ENCODE assay signal across 1 cellular context in genomic region chr16:27245276-27246231, GRCh38.
TF ChIP-seq lines count a peak whose summit lies in the region.

No MANE protein-coding gene starts in this region.

TF ChIP-seq in K562, 482 proteins besides CTCF, POLR2A, EP300 and RAD21 (continues in another document):
- TF ChIP-seq LEF1 (IDR thresholded peaks at IDR 0.05) (peak; percentile 54; the same call in 1 of the 2 replicates), ZNF316 (IDR thresholded peaks at IDR 0.05) (peak; percentile 18; the same call in 1 of the 2 replicates), MAFG (tag; conservative IDR thresholded peaks at IDR 0.05) (0 out of 2 replicates have a peak, but pooled peaks have one; percentile 17), ZBTB12 (CRISPR knock-in tag; IDR thresholded peaks at IDR 0.05) (peak; percentile 38; the same call in 1 of the 2 replicates), MTA2 (IDR thresholded peaks at IDR 0.05; ENCODE audit: low read depth) (0 out of 2 replicates have a peak, but pooled peaks have one; percentile 23), SMARCC2 (IDR thresholded peaks at IDR 0.05; ENCODE audit: low read depth) (peak; percentile 40; the same call in 1 of the 2 replicates), ZNF696 (CRISPR knock-in tag; conservative IDR thresholded peaks at IDR 0.05) (no peak), ZNF175 (CRISPR knock-in tag; IDR thresholded peaks at IDR 0.05; ENCODE audit: low read depth) (no peak), L3MBTL2 (IDR thresholded peaks at IDR 0.05) (0 out of 2 replicates have a peak, but pooled peaks have one; percentile 38), FOS (IDR thresholded peaks at IDR 0.05; ENCODE audit: extremely low read depth, insufficient read length) (peak; percentile 22), ZNF766 (CRISPR knock-in tag; conservative IDR thresholded peaks at IDR 0.05) (peak; percentile 70; the same call in 1 of the 2 replicates), PBX2 (CRISPR knock-in tag; IDR thresholded peaks at IDR 0.05; ENCODE audit: low read depth) (peak; percentile 44; the same call in 1 of the 2 replicates), PBX2 (tag; conservative IDR thresholded peaks at IDR 0.05; ENCODE audit: low read depth) (peak; percentile 95), FOXA3 (CRISPR knock-in tag; conservative IDR thresholded peaks at IDR 0.05 in 1 of 2, IDR thresholded peaks at IDR 0.05 in 1 of 2) (peak; percentile 20 to 72; a peak in 3 of 4 replicates), MAZ (CRISPR knock-in tag; conservative IDR thresholded peaks at IDR 0.05 in 1 of 2, IDR thresholded peaks at IDR 0.05 in 1 of 2) (0 out of 4 replicates have a peak, but pooled peaks of 1 of the 2 experiments have one; percentile 18), TSC22D4 (tag; IDR thresholded peaks at IDR 0.05) (no peak), JUN (IDR thresholded peaks at IDR 0.05; ENCODE audit: borderline replicate concordance, low read depth, low read length) (peak; percentile 46; the same call in 1 of the 2 replicates), JUN (CRISPR knock-in tag; IDR thresholded peaks at IDR 0.05; ENCODE audit: borderline replicate concordance) (no peak), ZKSCAN1 (IDR thresholded peaks at IDR 0.05; ENCODE audit: low read depth, low read length) (no peak), CBX2 (IDR thresholded peaks at IDR 0.05; ENCODE audit: insufficient read depth, low read length, poor library complexity, severe bottlenecking) (no peak), SMARCE1 (IDR thresholded peaks at IDR 0.05) (peak; percentile 79), ERF (CRISPR knock-in tag; IDR thresholded peaks at IDR 0.05) (0 out of 2 replicates have a peak, but pooled peaks have one; percentile 62), MYC (IDR thresholded peaks at IDR 0.05; ENCODE audit: low read depth, low read length) (0 out of 2 replicates have a peak, but pooled peaks have one; percentile 19), MYC (CRISPR knock-in tag; IDR thresholded peaks at IDR 0.05; ENCODE audit: borderline replicate concordance, low read depth) (no peak), HDAC2 (IDR thresholded peaks at IDR 0.05) (peak; percentile 62; the same call in 1 of the 2 replicates), TCF3 (CRISPR knock-in tag; IDR thresholded peaks at IDR 0.05) (peak; percentile 45), HES1 (IDR thresholded peaks at IDR 0.05; ENCODE audit: low read depth) (0 out of 2 replicates have a peak, but pooled peaks have one; percentile 39), PREB (CRISPR knock-in tag; IDR thresholded peaks at IDR 0.05) (no peak), TEAD1 (CRISPR knock-in tag; IDR thresholded peaks at IDR 0.05) (no peak), JUND (IDR thresholded peaks at IDR 0.05; ENCODE audit: borderline replicate concordance, low read depth, low read length) (peak; percentile 71; the same call in 1 of the 2 replicates), JUND (tag; IDR thresholded peaks at IDR 0.05; ENCODE audit: borderline replicate concordance, low read depth, low read length) (peak; percentile 71; the same call in 1 of the 3 replicates), PRDM10 (IDR thresholded peaks at IDR 0.05; ENCODE audit: partially characterized antibody) (no peak), ZBTB40 (IDR thresholded peaks at IDR 0.05) (peak; percentile 95), ZBTB40 (CRISPR knock-in tag; IDR thresholded peaks at IDR 0.05) (no peak; the same call in 1 of the 2 replicates), GATAD2B (IDR thresholded peaks at IDR 0.05; ENCODE audit: borderline replicate concordance) (peak; percentile 33; the same call in 1 of the 2 replicates), MTA1 (IDR thresholded peaks at IDR 0.05; ENCODE audit: borderline replicate concordance) (peak; percentile 72), BRF2 (IDR thresholded peaks at IDR 0.05; ENCODE audit: borderline replicate concordance, insufficient read depth, insufficient read length) (no peak), CCNT2 (IDR thresholded peaks at IDR 0.05; ENCODE audit: borderline replicate concordance, extremely low read depth, insufficient read length, low read depth, low read length) (peak; percentile 63), SOX6 (IDR thresholded peaks at IDR 0.05) (peak; percentile 95), NR3C1 (CRISPR knock-in tag; IDR thresholded peaks at IDR 0.05) (no peak), ETV5 (CRISPR knock-in tag; IDR thresholded peaks at IDR 0.05; ENCODE audit: low read depth) (no peak), ZNF707 (CRISPR knock-in tag; conservative IDR thresholded peaks at IDR 0.05) (no peak), TAF15 (IDR thresholded peaks at IDR 0.05; ENCODE audit: low read depth, low read length) (no peak)
